Comparison of ENCODE assay signal across 18 cellular contexts in genomic region chr5:13640270-13640669, GRCh38.
"Had no signal": no experiment of that assay in that cellular context is flagged by ENCODE, and none has a peak within 500 bp of the region (broad histone marks: within the 10 kb centered on the region; RNA-seq: fewer than 3 reads in every experiment).

No MANE protein-coding gene starts in this region.

- ATAC-seq: activated CD4-positive, alpha-beta T cell treated with anti-CD3 and anti-CD28 coated beads for 36 hours; activated naive CD8-positive, alpha-beta T cell treated with anti-CD3 and anti-CD28 coated beads, Interleukin-2, amount 50 U/mL, for 24 hours; foreskin keratinocyte; left lung; natural killer cell; stimulated activated naive CD8-positive, alpha-beta T cell treated with anti-CD3 and anti-CD28 coated beads, Interleukin-15, Interleukin-2, amounts not matched to agents 100 U/mL and 50 U/mL, for 24 hours; T-helper 17 cell had no signal

- H3K9me3 Mint-ChIP-seq: activated B cell treated with CpG ODN at 0.5 μM for 24 hours had no signal

- H3K27ac Mint-ChIP-seq: activated B cell treated with CpG ODN at 0.5 μM for 24 hours; activated CD4-positive, alpha-beta memory T cell treated with anti-CD3 and anti-CD28 coated beads for 36 hours; activated CD4-positive, alpha-beta T cell treated with anti-CD3 and anti-CD28 coated beads for 36 hours; activated naive CD8-positive, alpha-beta T cell treated with anti-CD3 and anti-CD28 coated beads, Interleukin-2, amount 50 U/mL, for 24 hours; dendritic cell treated with granulocyte-macrophage colony-stimulating factor and Interleukin-4, amounts not matched to agents 40 ng/mL and 50 ng/mL, for 4 days; natural killer cell; T-helper 17 cell had no signal

- DNase-seq: activated B cell treated with CpG ODN at 0.5 μM for 24 hours; activated CD4-positive, alpha-beta memory T cell treated with anti-CD3 and anti-CD28 coated beads for 36 hours; activated CD4-positive, alpha-beta T cell treated with anti-CD3 and anti-CD28 coated beads for 36 hours; activated effector memory CD4-positive, alpha-beta T cell treated with anti-CD3 and anti-CD28 coated beads, Interleukin-2, amount 50 U/mL, for 16 hours; activated naive CD4-positive, alpha-beta T cell treated with anti-CD3 and anti-CD28 coated beads, Interleukin-2, amount 50 U/mL, for 16 hours; activated naive CD8-positive, alpha-beta T cell treated with anti-CD3 and anti-CD28 coated beads, Interleukin-2, amount 50 U/mL, for 24 hours; effector CD4-positive, alpha-beta T cell; foreskin keratinocyte; left lung; midbrain; natural killer cell; stimulated activated CD4-positive, alpha-beta T cell treated with anti-CD3 and anti-CD28 coated beads, Interleukin-4, amount 100 ng/mL, for 24 hours; stimulated activated naive CD8-positive, alpha-beta T cell treated with anti-CD3 and anti-CD28 coated beads, Interleukin-15, Interleukin-2, amounts not matched to agents 100 U/mL and 50 U/mL, for 24 hours; T-helper 17 cell; upper lobe of left lung had no signal

- H3K27me3 ChIP-seq: foreskin keratinocyte, left lung, right atrium auricular region, upper lobe of left lung had no signal

- H3K4me1 Mint-ChIP-seq: activated B cell treated with CpG ODN at 0.5 μM for 24 hours; activated CD4-positive, alpha-beta T cell treated with anti-CD3 and anti-CD28 coated beads for 36 hours; activated naive CD8-positive, alpha-beta T cell treated with anti-CD3 and anti-CD28 coated beads, Interleukin-2, amount 50 U/mL, for 24 hours; natural killer cell; T-helper 17 cell had no signal

- H3K4me3 ChIP-seq: left lung, prostate gland, right atrium auricular region, upper lobe of left lung had no signal

- H3K27me3 Mint-ChIP-seq: activated B cell treated with CpG ODN at 0.5 μM for 24 hours; activated CD4-positive, alpha-beta memory T cell treated with anti-CD3 and anti-CD28 coated beads for 36 hours; activated CD4-positive, alpha-beta T cell treated with anti-CD3 and anti-CD28 coated beads for 36 hours; activated naive CD8-positive, alpha-beta T cell treated with anti-CD3 and anti-CD28 coated beads, Interleukin-2, amount 50 U/mL, for 24 hours; dendritic cell treated with granulocyte-macrophage colony-stimulating factor and Interleukin-4, amounts not matched to agents 40 ng/mL and 50 ng/mL, for 4 days; T-helper 17 cell had no signal

- H3K27ac ChIP-seq: foreskin keratinocyte, left lung, prostate gland, right atrium auricular region, upper lobe of left lung had no signal

- H3K4me3 Mint-ChIP-seq: activated B cell treated with CpG ODN at 0.5 μM for 24 hours; activated CD4-positive, alpha-beta memory T cell treated with anti-CD3 and anti-CD28 coated beads for 36 hours; activated CD4-positive, alpha-beta T cell treated with anti-CD3 and anti-CD28 coated beads for 36 hours; activated naive CD8-positive, alpha-beta T cell treated with anti-CD3 and anti-CD28 coated beads, Interleukin-2, amount 50 U/mL, for 24 hours; dendritic cell treated with granulocyte-macrophage colony-stimulating factor and Interleukin-4, amounts not matched to agents 40 ng/mL and 50 ng/mL, for 4 days; natural killer cell; T-helper 17 cell had no signal

- H3K36me3 Mint-ChIP-seq: activated CD4-positive, alpha-beta memory T cell treated with anti-CD3 and anti-CD28 coated beads for 36 hours; natural killer cell had no signal

- H3K9me3 ChIP-seq: prostate gland, right atrium auricular region, upper lobe of left lung had no signal

- H3K36me3 ChIP-seq: left lung, prostate gland, right atrium auricular region, upper lobe of left lung had no signal

- H3K4me1 ChIP-seq: foreskin keratinocyte, left lung, prostate gland, right atrium auricular region, upper lobe of left lung had no signal
